ENCODE assay signal across 18 cellular contexts in genomic region chr11:92782806-92783205, GRCh38.
"Had no signal": no experiment of that assay in that cellular context is flagged by ENCODE, and none has a peak within 500 bp of the region (broad histone marks: within the 10 kb centered on the region; RNA-seq: fewer than 3 reads in every experiment).

No MANE protein-coding gene starts in this region.

- ATAC-seq: activated CD8-positive, alpha-beta memory T cell treated with anti-CD3 and anti-CD28 coated beads, Interleukin-2, amount 10 ng/mL, durations not matched to agents 7 days and 5 days; PC-3; WTC11 had no signal

- H3K4me1 ChIP-seq: ascending aorta had no signal

- DNase-seq: activated CD4-positive, alpha-beta T cell treated with anti-CD3 and anti-CD28 coated beads for 48 hours; activated CD4-positive, alpha-beta T cell treated with anti-CD3 and anti-CD28 coated beads, Interleukin-2, amount 50 U/mL, for 48 hours; activated CD4-positive, CD25-positive, alpha-beta regulatory T cell treated with anti-CD3 and anti-CD28 coated beads, Interleukin-2, amount 50 U/mL, for 72 hours; activated CD8-positive, alpha-beta memory T cell treated with anti-CD3 and anti-CD28 coated beads, Interleukin-2, amount 10 ng/mL, durations not matched to agents 7 days and 5 days; activated effector memory CD4-positive, alpha-beta T cell treated with Interleukin-2 at 50 U/mL for 16 hours; activated naive CD4-positive, alpha-beta T cell; activated T-cell treated with anti-CD3 and anti-CD28 coated beads, Interleukin-2, amount 50 U/mL, for 24 hours; central memory CD4-positive, alpha-beta T cell; KG1; NCI-H1092; NCI-H1417; NCI-H1930; NCI-H345; NCI-H510A treated with DMSO at 0.1 percent for 48 hours; PC-3; SHP77 had no signal

- H3K9me3 ChIP-seq: ascending aorta had no signal

- H3K4me3 ChIP-seq: ascending aorta had no signal

- H3K27me3 ChIP-seq: ascending aorta had no signal

- H3K27ac ChIP-seq: ascending aorta had no signal

- H3K36me3 ChIP-seq: ascending aorta had no signal
